ENCODE assay signal across 3 cellular contexts in genomic region chr10:94456942-94457341, GRCh38.
A peak's percentile ranks its signal among the peaks of the same experiment; 100 is the strongest.
TF ChIP-seq lines count a peak whose summit lies in the region.

No MANE protein-coding gene starts in this region.

TF ChIP-seq in HepG2, 621 proteins besides CTCF, POLR2A, EP300 and RAD21:
- TF ChIP-seq ARID4A (CRISPR knock-in tag; IDR thresholded peaks at IDR 0.05; ENCODE audit: borderline replicate concordance) (no peak), MAFF (IDR thresholded peaks at IDR 0.05; ENCODE audit: low read depth, low read length) (peak; percentile 44), MLX (CRISPR knock-in tag; IDR thresholded peaks at IDR 0.05) (no peak), ZNF260 (CRISPR knock-in tag; IDR thresholded peaks at IDR 0.05; ENCODE audit: borderline replicate concordance, low read depth) (no peak), MAFK (conservative IDR thresholded peaks at IDR 0.05 in 1 of 2, IDR thresholded peaks at IDR 0.05 in 1 of 2; ENCODE audit: low read length in 2 of 2) (peak; percentile 49 to 69)

TF ChIP-seq in A549, 52 proteins besides CTCF, POLR2A, EP300 and RAD21:
- peak; percentile 28 for TF ChIP-seq MAFK (IDR thresholded peaks at IDR 0.05; ENCODE audit: partially characterized antibody)
- TF ChIP-seq RCOR1 (IDR thresholded peaks at IDR 0.05; ENCODE audit: low read depth, low read length), result no peak

TF ChIP-seq in IMR-90, 13 proteins besides CTCF, POLR2A, EP300 and RAD21:
- TF ChIP-seq MAFK (IDR thresholded peaks at IDR 0.05; ENCODE audit: low read depth, low read length) (peak; percentile 56; the same call in 1 of the 2 replicates), MAZ (IDR thresholded peaks at IDR 0.05; ENCODE audit: borderline replicate concordance, low read depth, low read length) (no peak), RCOR1 (IDR thresholded peaks at IDR 0.05; ENCODE audit: insufficient replicate concordance, low read length) (no peak)
TF ChIP-seq in IMR-90: peak in this region for 1.
